In genomic region chr4:25862411-25863346, GRCh38 we compare ENCODE assay signal across 8 cellular contexts. TPM values are rescaled to one million over a fixed set of nuclear protein-coding genes. Genes with fewer than 3 reads are reported as not detected.
A peak's percentile ranks its signal among the peaks of the same experiment; 100 is the strongest.
DNase-seq lines count a peak whose midpoint lies in the region; ATAC-seq and TF ChIP-seq lines count a peak whose summit lies in the region.

Gene SEL1L3, minus strand, starts transcription at chr4:25862988. Its CDS starts 152 bp downstream, at chr4:25862836.

- H3K9me3 ChIP-seq in mononuclear cell (ENCODE audit: low read depth, low read length): no peaks in the 10 kb centered on the region

- POLR2A ChIA-PET in activated CD4-positive, alpha-beta memory T cell treated with anti-CD3 and anti-CD28 coated beads for 36 hours (lab: Charles Lee): interaction anchor here (1.4 kb wide), 1 partner anchor 52 kb away, joined by 8 read pairs; the partner anchor contains the start of gene SMIM20

- no peaks in the 10 kb centered on the region for H3K27me3 ChIP-seq in mononuclear cell (ENCODE audit: insufficient read depth, low read length)

- H3K4me3 Mint-ChIP-seq in activated CD4-positive, alpha-beta memory T cell treated with anti-CD3 and anti-CD28 coated beads for 36 hours: peak within 1 kb of the TSS; percentile 99

- no peak for ATAC-seq in GM21825 (IDR thresholded peaks at IDR 0.05; ENCODE audit: unreplicated experiment)

- peaks cover 40% of the 10 kb centered on the region for H3K4me1 Mint-ChIP-seq in activated CD4-positive, alpha-beta memory T cell treated with anti-CD3 and anti-CD28 coated beads for 36 hours (ENCODE audit: low read depth)

- H3K27ac ChIP-seq in C4-2B: peak within 1 kb of the TSS; percentile 77

- TF ChIP-seq CTCF in C4-2B (conservative IDR thresholded peaks at IDR 0.05) (no peak), GM20000 (IDR thresholded peaks at IDR 0.05; ENCODE audit: extremely low read depth, missing control alignments) (no peak), LNCaP clone FGC (IDR thresholded peaks at IDR 0.05; ENCODE audit: control insufficient read depth, extremely low read depth, insufficient read depth) (no peak)

- H3K4me1 ChIP-seq in mononuclear cell (ENCODE audit: insufficient read depth, low read length): peaks cover 50% of the 10 kb centered on the region

- peak; percentile 92 for DNase-seq in GM20000 (ENCODE audit: low spot score)
- no peak for DNase-seq in LNCaP clone FGC (ENCODE audit: low read depth)
- DNase-seq in activated CD4-positive, alpha-beta memory T cell treated with anti-CD3 and anti-CD28 coated beads for 36 hours: peak; percentile 74
- DNase-seq in effector CD4-positive, alpha-beta T cell: peak; percentile 41
- DNase-seq in stimulated activated naive CD4-positive, alpha-beta T cell treated with Interleukin-2 at 50 U/mL for 16 hours (lab: John Stamatoyannopoulos, UW): peak; percentile 60

- CTCF ChIA-PET in activated CD4-positive, alpha-beta memory T cell treated with anti-CD3 and anti-CD28 coated beads for 36 hours (lab: Charles Lee): interaction anchor here (0.6 kb wide), 1 partner anchor 8 kb away, joined by 3 read pairs; no protein-coding TSS in a partner anchor

- peaks cover 9% of the 10 kb centered on the region for H3K36me3 Mint-ChIP-seq in activated CD4-positive, alpha-beta memory T cell treated with anti-CD3 and anti-CD28 coated beads for 36 hours

- H3K9me3 Mint-ChIP-seq in activated CD4-positive, alpha-beta memory T cell treated with anti-CD3 and anti-CD28 coated beads for 36 hours: no peaks in the 10 kb centered on the region

- intact Hi-C loops in activated CD4-positive, alpha-beta memory T cell treated with anti-CD3 and anti-CD28 coated beads for 36 hours (cut with micrococcal nuclease): loop anchor here (1.0 to 10.0 kb wide), 3 partner anchors 332 to 457 kb away; no protein-coding TSS in a partner anchor

- H3K27me3 Mint-ChIP-seq in activated CD4-positive, alpha-beta memory T cell treated with anti-CD3 and anti-CD28 coated beads for 36 hours: peaks cover 2% of the 10 kb centered on the region

- H3K27ac Mint-ChIP-seq in activated CD4-positive, alpha-beta memory T cell treated with anti-CD3 and anti-CD28 coated beads for 36 hours: peak within 1 kb of the TSS; percentile 100

- peak within 1 kb of the TSS; percentile 75 for H3K4me3 ChIP-seq in LNCaP clone FGC (ENCODE audit: low read depth, low read length)
- H3K4me3 ChIP-seq in mononuclear cell (ENCODE audit: low read length): peak within 1 kb of the TSS; percentile 53

RNA-seq across cellular contexts. Expression of gene SEL1L3, which starts in this region (rescaled TPM):
- total RNA-seq in activated CD4-positive, alpha-beta memory T cell treated with anti-CD3 and anti-CD28 coated beads for 36 hours: 10 to 100 TPM; 67.1 to 67.7 TPM
- total RNA-seq in mononuclear cell: 54.3 TPM
